In the genomic region with DNA sequence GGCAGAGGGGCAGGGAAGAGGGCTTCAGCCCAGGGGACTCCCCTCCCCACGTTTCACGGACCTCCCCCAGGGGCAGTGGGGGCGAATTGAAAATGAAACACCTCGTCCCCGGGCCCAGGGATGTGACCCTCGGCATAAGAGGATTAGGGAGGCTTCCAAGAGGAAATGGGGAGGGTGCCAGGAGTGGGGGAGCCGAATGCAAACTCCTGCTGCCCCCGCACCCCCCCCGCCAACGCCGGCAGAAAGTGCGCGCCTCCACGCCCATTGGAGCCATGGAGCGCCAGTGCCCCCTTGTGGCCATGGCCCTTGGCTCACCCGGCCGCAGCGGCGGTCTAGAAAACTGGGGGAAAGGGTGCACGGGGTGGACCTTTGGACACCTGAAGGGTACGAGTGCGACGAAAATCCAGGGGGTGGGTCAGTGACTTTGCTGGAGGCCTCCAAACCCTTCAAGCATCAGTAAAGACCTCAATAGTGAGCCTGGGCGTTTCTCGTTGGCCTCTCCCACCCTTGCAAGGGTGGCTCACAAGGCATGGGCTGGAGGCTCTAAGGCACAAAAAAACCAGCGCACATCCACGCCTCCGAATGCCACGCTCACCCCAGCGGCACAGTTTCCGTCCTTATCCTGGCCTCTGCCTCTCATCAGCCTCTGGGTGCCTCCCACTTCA, we compare ENCODE assay signal across 8 cellular contexts.
DNase-seq lines count a peak whose midpoint lies in the region; ATAC-seq and TF ChIP-seq lines count a peak whose summit lies in the region.

No MANE protein-coding gene starts in this region.

- H3K79me2 ChIP-seq in parathyroid adenoma = no peaks in the 10 kb centered on the region

- H3K9ac ChIP-seq in ES-I3 (ENCODE audit: low read depth, low read length) = peak overlapping the region; percentile 57; the same call in 1 of the 2 replicates
- H3K9ac ChIP-seq in parathyroid adenoma = no peak overlapping the region

- WGBS in transverse colon (ENCODE audit: low coverage in 1 of 2), 2 donors = 12% methylated on average over 31 of the region's 31 CpGs; no CpG with 5 or more reads in 1 of the 2 donors

- peak; percentile 80 for ATAC-seq in HG02852 (IDR thresholded peaks at IDR 0.05; ENCODE audit: unreplicated experiment)

- DNase-seq in Peyer's patch (peak; percentile 50 to 69 (median 65)), head of caudate nucleus (peak; percentile 16 to 83 (median 59)), transverse colon (peak; percentile 64), GF-D8 (lab: John Stamatoyannopoulos, UW) (no peak)
- peak; percentile 47 for DNase-seq in activated naive CD4-positive, alpha-beta T cell treated with Interleukin-2 at 50 U/mL for 16 hours

- TF ChIP-seq POLR2A in Peyer's patch (IDR thresholded peaks at IDR 0.05) (no peak), transverse colon (IDR thresholded peaks at IDR 0.05) (no peak)

- H3K4me1 ChIP-seq in ES-I3 (ENCODE audit: insufficient read depth, low read length) (peaks cover 27% of the 10 kb centered on the region), Peyer's patch (no peaks in the 10 kb centered on the region), parathyroid adenoma (peaks cover 11% of the 10 kb centered on the region), transverse colon (peaks cover 0 to 8% (median 3%) of the 10 kb centered on the region in 4 donors)

- TF ChIP-seq CTCF in Peyer's patch (IDR thresholded peaks at IDR 0.05) (peak; percentile 34 to 80 (median 72)), parathyroid adenoma (IDR thresholded peaks at IDR 0.05) (peak; percentile 88), transverse colon (IDR thresholded peaks at IDR 0.05) (peak; percentile 71 to 91 (median 77))

- peak overlapping the region; percentile 60 for H3K4me2 ChIP-seq in parathyroid adenoma (ENCODE audit: low read length)

- in situ Hi-C loops in transverse colon (cut with MboI; ENCODE audit: low pct_ligation_motif_present in 1 of 4, low pct_unique_long_range_greater_than_20kb in 1 of 4, low sequenced_read_pairs in 3 of 4) = loop anchor here in 3 of 4 donors (10.0 to 25.0 kb wide), 2 partner anchors 461 to 774 kb away; a partner anchor contains a TSS

- no peaks in the 10 kb centered on the region for H3K9me3 ChIP-seq in ES-I3 (ENCODE audit: control insufficient read depth, insufficient read depth, low read length)
- no peaks in the 10 kb centered on the region for H3K9me3 ChIP-seq in Peyer's patch
- H3K9me3 ChIP-seq in parathyroid adenoma (ENCODE audit: control insufficient read depth, low read length) = no peaks in the 10 kb centered on the region
- H3K9me3 ChIP-seq in transverse colon = no peaks in the 10 kb centered on the region

- no peaks in the 10 kb centered on the region for H3K36me3 ChIP-seq in ES-I3 (ENCODE audit: insufficient read depth, low read length)
- H3K36me3 ChIP-seq in Peyer's patch = no peaks in the 10 kb centered on the region
- H3K36me3 ChIP-seq in parathyroid adenoma (ENCODE audit: control insufficient read depth, insufficient read depth, low read length) = no peaks in the 10 kb centered on the region
- no peaks in the 10 kb centered on the region for H3K36me3 ChIP-seq in transverse colon

- H3K27me3 ChIP-seq in Peyer's patch = no peaks in the 10 kb centered on the region
- no peaks in the 10 kb centered on the region for H3K27me3 ChIP-seq in parathyroid adenoma (ENCODE audit: control insufficient read depth, insufficient read depth, low read length)
- no peaks in the 10 kb centered on the region for H3K27me3 ChIP-seq in transverse colon

- H3K27ac ChIP-seq in Peyer's patch = peak overlapping the region in 3 of 4 donors; percentile 7 to 62 (median 12)
- no peak overlapping the region for H3K27ac ChIP-seq in parathyroid adenoma
- peak overlapping the region; percentile 22 to 56 (median 52) for H3K27ac ChIP-seq in transverse colon

- H3K4me3 ChIP-seq in Peyer's patch (peak overlapping the region in 3 of 4 donors; percentile 15 to 51 (median 26)), parathyroid adenoma (ENCODE audit: low read depth, low read length) (peak overlapping the region; percentile 38), transverse colon (peak overlapping the region in 3 of 4 donors; percentile 20 to 48 (median 31))

- intact Hi-C loops in head of caudate nucleus (cut with DNase I) (loop anchor here (5.0 kb wide), 1 partner anchor 459 kb away; a partner anchor contains a TSS), transverse colon (cut with DNase I; ENCODE audit: low total_unique reads) (loop anchor here (5.0 kb wide), 1 partner anchor 59 kb away; no protein-coding TSS in a partner anchor)

- H2AFZ ChIP-seq in parathyroid adenoma = peak overlapping the region; percentile 69

- TF ChIP-seq EP300 in transverse colon (IDR thresholded peaks at IDR 0.05; ENCODE audit: low read depth) = no peak
